Comparison of ENCODE assay signal across 14 cellular contexts in the genomic region with DNA sequence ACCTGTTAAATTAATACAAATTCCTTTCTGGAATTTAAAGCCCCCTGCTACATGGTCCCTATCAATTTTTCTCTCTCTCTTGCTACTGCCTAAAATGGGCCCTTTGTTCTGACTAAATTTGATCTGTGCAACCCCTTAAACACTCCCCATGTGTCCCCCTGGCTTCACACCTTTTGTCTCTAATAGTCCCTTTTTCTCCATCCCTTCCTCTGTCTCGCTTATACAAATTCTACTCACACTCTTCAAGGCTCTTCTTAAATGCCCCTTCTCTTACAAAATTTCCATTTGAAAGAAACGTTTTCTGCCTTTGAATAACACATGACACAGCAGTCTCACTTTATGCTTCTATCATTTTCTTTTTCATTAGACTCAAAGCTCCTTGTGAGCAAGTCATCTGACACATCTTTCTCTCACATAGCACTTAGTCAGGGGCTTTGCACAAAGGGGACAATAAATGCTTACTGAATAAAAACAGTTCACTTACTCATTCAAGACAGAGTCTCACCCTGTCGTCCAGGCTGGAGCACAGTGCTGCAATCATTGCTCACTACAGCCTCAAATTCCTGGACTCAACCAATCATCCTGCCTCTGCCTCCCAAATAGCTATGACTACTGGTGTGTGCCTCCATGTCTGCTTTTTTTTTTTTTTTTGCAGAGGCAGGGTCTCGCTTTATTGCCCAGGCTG. TPM values are rescaled to one million over a fixed set of nuclear protein-coding genes. Genes with fewer than 3 reads are reported as not detected.
DNase-seq lines count a peak whose midpoint lies in the region; ATAC-seq, FAIRE-seq and TF ChIP-seq lines count a peak whose summit lies in the region.
"Had no signal": no experiment of that assay in that cellular context is flagged by ENCODE, and none has a peak within 500 bp of the region (broad histone marks: within the 10 kb centered on the region; RNA-seq: fewer than 3 reads in every experiment).

No MANE protein-coding gene starts in this region.

- 86 to 88% methylated on average over 4 of the region's 4 CpGs for WGBS in testis, 2 donors

- H3K27ac ChIP-seq in osteoblast (ENCODE audit: low read depth, low read length): no peak overlapping the region
- H3K27ac ChIP-seq in testis: no peak overlapping the region
- no peak overlapping the region for H3K27ac ChIP-seq in left ventricle myocardium inferior (replicated peaks)
- H3K27ac ChIP-seq: C4-2B, right lobe of liver had no signal

- DNase-seq in HCEC 1CT: peak; percentile 40
- peak; percentile 35 for DNase-seq in RCC 7860 (ENCODE audit: low spot score)
- peak; percentile 6 for DNase-seq in osteoblast (ENCODE audit: insufficient read length, low spot score, missing footprints)
- DNase-seq in immature natural killer cell: no peak
- DNase-seq in testis: no peak
- no peak for DNase-seq in left ventricle myocardium inferior
- DNase-seq: activated CD8-positive, alpha-beta memory T cell treated with anti-CD3 and anti-CD28 coated beads, Interleukin-2, amount 10 ng/mL, durations not matched to agents 7 days and 5 days; activated naive CD4-positive, alpha-beta T cell treated with anti-CD3 and anti-CD28 coated beads, Interleukin-2, amount 10 ng/mL, durations not matched to agents 7 days and 5 days; NCI-H748 treated with DMSO at 0.1 percent for 48 hours; right lobe of liver; RPMI8226 had no signal

- no peaks in the 10 kb centered on the region for H3K36me3 Mint-ChIP-seq in immature natural killer cell
- H3K36me3 Mint-ChIP-seq: activated CD8-positive, alpha-beta memory T cell treated with anti-CD3 and anti-CD28 coated beads, Interleukin-2, amount 10 ng/mL, durations not matched to agents 7 days and 5 days; activated naive CD4-positive, alpha-beta T cell treated with anti-CD3 and anti-CD28 coated beads, Interleukin-2, amount 10 ng/mL, durations not matched to agents 7 days and 5 days had no signal

- no peak overlapping the region for H3K4me3 ChIP-seq in osteoblast (ENCODE audit: insufficient read depth, low read length)
- no peak overlapping the region for H3K4me3 ChIP-seq in testis
- no peak overlapping the region for H3K4me3 ChIP-seq in left ventricle myocardium inferior
- H3K4me3 ChIP-seq: lung, right lobe of liver had no signal

- H3K4me2 ChIP-seq in osteoblast (ENCODE audit: insufficient read depth, low read length): no peak overlapping the region

- H3K36me3 ChIP-seq in osteoblast (ENCODE audit: insufficient read depth, low read length) (no peaks in the 10 kb centered on the region), testis (ENCODE audit: low read depth, missing control alignments) (no peaks in the 10 kb centered on the region), left ventricle myocardium inferior (peaks cover 11% of the 10 kb centered on the region)
- H3K36me3 ChIP-seq: right lobe of liver had no signal

- FAIRE-seq in RCC 7860 (lab: Jason Lieb, UNC): no peak

- no peak overlapping the region for H3K27ac Mint-ChIP-seq in immature natural killer cell
- H3K27ac Mint-ChIP-seq: activated CD8-positive, alpha-beta memory T cell treated with anti-CD3 and anti-CD28 coated beads, Interleukin-2, amount 10 ng/mL, durations not matched to agents 7 days and 5 days; activated naive CD4-positive, alpha-beta T cell treated with anti-CD3 and anti-CD28 coated beads, Interleukin-2, amount 10 ng/mL, durations not matched to agents 7 days and 5 days had no signal

- intact Hi-C loops in testis (cut with DNase I; ENCODE audit: low total_unique reads): loop anchor here (5.0 to 10.0 kb wide), 2 partner anchors 102 to 420 kb away; a partner anchor contains a TSS
- intact Hi-C loops in left ventricle myocardium inferior (cut with micrococcal nuclease): loop anchor here (5.0 kb wide), 3 partner anchors 102 to 417 kb away; a partner anchor contains a TSS

- peaks cover 0 to 4% (median 0%) of the 10 kb centered on the region in 3 donors for H3K27me3 Mint-ChIP-seq in immature natural killer cell (ENCODE audit: low read depth in 3 of 3)
- H3K27me3 Mint-ChIP-seq: activated CD8-positive, alpha-beta memory T cell treated with anti-CD3 and anti-CD28 coated beads, Interleukin-2, amount 10 ng/mL, durations not matched to agents 7 days and 5 days; activated naive CD4-positive, alpha-beta T cell treated with anti-CD3 and anti-CD28 coated beads, Interleukin-2, amount 10 ng/mL, durations not matched to agents 7 days and 5 days had no signal

- H2AFZ ChIP-seq in osteoblast (ENCODE audit: low read length): no peak overlapping the region

- no peaks in the 10 kb centered on the region for H3K79me2 ChIP-seq in osteoblast (ENCODE audit: insufficient read depth, low read length)

- peak; percentile 41 for ATAC-seq in esophagus mucosa
- ATAC-seq: activated CD8-positive, alpha-beta memory T cell treated with anti-CD3 and anti-CD28 coated beads, Interleukin-2, amount 10 ng/mL, durations not matched to agents 7 days and 5 days; right lobe of liver had no signal

- TF ChIP-seq POLR2A in testis (IDR thresholded peaks at IDR 0.05): no peak

- H3K4me1 Mint-ChIP-seq in immature natural killer cell: no peaks in the 10 kb centered on the region

- no peaks in the 10 kb centered on the region for H3K9me3 Mint-ChIP-seq in immature natural killer cell
- H3K9me3 Mint-ChIP-seq: activated naive CD4-positive, alpha-beta T cell treated with anti-CD3 and anti-CD28 coated beads, Interleukin-2, amount 10 ng/mL, durations not matched to agents 7 days and 5 days had no signal

- no peaks in the 10 kb centered on the region for H4K20me1 ChIP-seq in osteoblast (ENCODE audit: insufficient read depth, low read length)

- no peaks in the 10 kb centered on the region for H3K27me3 ChIP-seq in osteoblast (ENCODE audit: insufficient read depth, low read length)
- no peaks in the 10 kb centered on the region for H3K27me3 ChIP-seq in testis
- no peaks in the 10 kb centered on the region for H3K27me3 ChIP-seq in left ventricle myocardium inferior (ENCODE audit: low read depth)
- H3K27me3 ChIP-seq: right lobe of liver had no signal

- H3K4me1 ChIP-seq in osteoblast (ENCODE audit: insufficient read depth, low read length) (peaks cover 30% of the 10 kb centered on the region), testis (peaks cover 17% of the 10 kb centered on the region), left ventricle myocardium inferior (peaks cover 28% of the 10 kb centered on the region)

- TF ChIP-seq CTCF in osteoblast (IDR thresholded peaks at IDR 0.05; ENCODE audit: extremely low read depth, low read depth, low read length) (no peak), testis (IDR thresholded peaks at IDR 0.05) (no peak), left ventricle myocardium inferior (IDR thresholded peaks at IDR 0.05; ENCODE audit: borderline replicate concordance) (no peak)

- H3K9me3 ChIP-seq in osteoblast (ENCODE audit: low read depth, low read length): no peaks in the 10 kb centered on the region
- no peaks in the 10 kb centered on the region for H3K9me3 ChIP-seq in testis
- no peaks in the 10 kb centered on the region for H3K9me3 ChIP-seq in left ventricle myocardium inferior (replicated peaks)
- H3K9me3 ChIP-seq: right lobe of liver had no signal

- no peak overlapping the region for H3K4me3 Mint-ChIP-seq in immature natural killer cell
- H3K4me3 Mint-ChIP-seq: activated CD8-positive, alpha-beta memory T cell treated with anti-CD3 and anti-CD28 coated beads, Interleukin-2, amount 10 ng/mL, durations not matched to agents 7 days and 5 days; activated naive CD4-positive, alpha-beta T cell treated with anti-CD3 and anti-CD28 coated beads, Interleukin-2, amount 10 ng/mL, durations not matched to agents 7 days and 5 days had no signal

RNA-seq across cellular contexts. Expression of a gene that starts 41.5 kb away (rescaled TPM):
- 13.0 TPM for total RNA-seq in esophagus mucosa
- 22.1 and 23.9 TPM in 2 replicates for total RNA-seq in osteoblast
- 1 to 10 TPM; 1.4 to 9.5 (median 5.9) TPM for polyA plus RNA-seq in immature natural killer cell
- 100 to 1,000 TPM; 102 to 114 TPM for total RNA-seq in testis
- polyA plus RNA-seq in testis (ENCODE audit: insufficient read depth, low read depth, low replicate concordance): 66.3 TPM
- 40.1 TPM for total RNA-seq in left ventricle myocardium inferior

Comparison
In these comparisons a context has a peak if more than half of its experiments do, and no peak if none do; other contexts are left out.
1. DNase-seq: peak in HCEC 1CT (single experiment), RCC 7860 (single experiment) and osteoblast (single experiment); none in immature natural killer cell (0 of 3), testis (single experiment) and left ventricle myocardium inferior (single experiment).